Comparison of ENCODE assay signal across 11 cellular contexts in genomic region chr15:81301385-81301784, GRCh38. TPM values are rescaled to one million over a fixed set of nuclear protein-coding genes. Genes with fewer than 3 reads are reported as not detected.
DNase-seq lines count a peak whose midpoint lies in the region; ATAC-seq and TF ChIP-seq lines count a peak whose summit lies in the region.
"Had no signal": no experiment of that assay in that cellular context is flagged by ENCODE, and none has a peak within 500 bp of the region (broad histone marks: within the 10 kb centered on the region; RNA-seq: fewer than 3 reads in every experiment).

No MANE protein-coding gene starts in this region.

- ATAC-seq in activated T-cell treated with anti-CD3 and anti-CD28 coated beads, Interleukin-2, amount 50 U/mL, for 72 hours (replicated peaks in 1 of 2), result no peak
- peak; percentile 17 for ATAC-seq in HG03095 (IDR thresholded peaks at IDR 0.05; ENCODE audit: unreplicated experiment)
- no peak for ATAC-seq in activated naive CD4-positive, alpha-beta T cell treated with anti-CD3 and anti-CD28 coated beads, Interleukin-2, amount 50 U/mL, for 72 hours
- no peak for ATAC-seq in stimulated activated naive CD8-positive, alpha-beta T cell treated with anti-CD3 and anti-CD28 coated beads, Interleukin-15, amount 100 ng/mL, for 72 hours

- peaks cover 13 to 79% (median 57%) of the 10 kb centered on the region in 4 donors for H3K36me3 ChIP-seq in stomach

- H3K4me1 ChIP-seq in stomach, result peaks cover 0 to 40% (median 20%) of the 10 kb centered on the region in 4 donors

- H3K27me3 ChIP-seq in stomach, result no peaks in the 10 kb centered on the region

- WGBS in stomach, 5 donors, result 83 to 93% (median 86%) methylated on average over 4 of the region's 4 CpGs

- intact Hi-C loops in stomach (cut with DNase I; ENCODE audit: low total_unique reads), result no loop called here

- TF ChIP-seq EP300 in stomach (IDR thresholded peaks at IDR 0.05), result no peak

- H3K4me3 Mint-ChIP-seq in activated T-cell treated with anti-CD3 and anti-CD28 coated beads, Interleukin-2, amount 50 U/mL, for 72 hours, result peak overlapping the region; percentile 96 to 98
- peak overlapping the region; percentile 99 to 100 for H3K4me3 Mint-ChIP-seq in stimulated activated naive CD8-positive, alpha-beta T cell treated with anti-CD3 and anti-CD28 coated beads, Interleukin-15, amount 100 ng/mL, for 72 hours
- H3K4me3 Mint-ChIP-seq: endodermal cell had no signal

- H3K9me3 Mint-ChIP-seq in activated T-cell treated with anti-CD3 and anti-CD28 coated beads, Interleukin-2, amount 50 U/mL, for 72 hours, result no peaks in the 10 kb centered on the region
- H3K9me3 Mint-ChIP-seq in activated naive CD4-positive, alpha-beta T cell treated with anti-CD3 and anti-CD28 coated beads, Interleukin-2, amount 50 U/mL, for 72 hours, result no peaks in the 10 kb centered on the region
- H3K9me3 Mint-ChIP-seq in stimulated activated naive CD8-positive, alpha-beta T cell treated with anti-CD3 and anti-CD28 coated beads, Interleukin-15, amount 100 ng/mL, for 72 hours, result no peaks in the 10 kb centered on the region
- H3K9me3 Mint-ChIP-seq: endodermal cell had no signal

- peaks cover 94% of the 10 kb centered on the region for H3K4me1 Mint-ChIP-seq in activated T-cell treated with anti-CD3 and anti-CD28 coated beads, Interleukin-2, amount 50 U/mL, for 72 hours (ENCODE audit: low read depth)
- H3K4me1 Mint-ChIP-seq in stimulated activated naive CD8-positive, alpha-beta T cell treated with anti-CD3 and anti-CD28 coated beads, Interleukin-15, amount 100 ng/mL, for 72 hours, result peaks cover 55% of the 10 kb centered on the region

- peak overlapping the region; percentile 78 for H3K27ac Mint-ChIP-seq in activated T-cell treated with anti-CD3 and anti-CD28 coated beads, Interleukin-2, amount 50 U/mL, for 72 hours
- peak overlapping the region; percentile 80 to 92 for H3K27ac Mint-ChIP-seq in activated naive CD4-positive, alpha-beta T cell treated with anti-CD3 and anti-CD28 coated beads, Interleukin-2, amount 50 U/mL, for 72 hours
- peak overlapping the region; percentile 28 to 78 for H3K27ac Mint-ChIP-seq in stimulated activated naive CD8-positive, alpha-beta T cell treated with anti-CD3 and anti-CD28 coated beads, Interleukin-15, amount 100 ng/mL, for 72 hours
- H3K27ac Mint-ChIP-seq: endodermal cell had no signal

- H3K4me3 ChIP-seq in stomach, result peak overlapping the region in 2 of 4 donors; percentile 3 to 40

- peak overlapping the region in 2 of 5 donors; percentile 2 to 50 for H3K27ac ChIP-seq in stomach

- TF ChIP-seq POLR2A in stomach (IDR thresholded peaks at IDR 0.05), result no peak

- H3K9me3 ChIP-seq in stomach, result no peaks in the 10 kb centered on the region

- H3K27me3 Mint-ChIP-seq in activated T-cell treated with anti-CD3 and anti-CD28 coated beads, Interleukin-2, amount 50 U/mL, for 72 hours (ENCODE audit: low read depth), result no peaks in the 10 kb centered on the region
- H3K27me3 Mint-ChIP-seq in stimulated activated naive CD8-positive, alpha-beta T cell treated with anti-CD3 and anti-CD28 coated beads, Interleukin-15, amount 100 ng/mL, for 72 hours, result no peaks in the 10 kb centered on the region

- DNase-seq in activated T-cell treated with anti-CD3 and anti-CD28 coated beads, Interleukin-2, amount 50 U/mL, for 72 hours, result no peak
- DNase-seq in activated T-cell treated with anti-CD3 and anti-CD28 coated beads for 4 hours, result no peak
- peak in 1 of 2 donors; percentile 20 for DNase-seq in activated naive CD4-positive, alpha-beta T cell treated with anti-CD3 and anti-CD28 coated beads, Interleukin-2, amount 50 U/mL, for 72 hours (ENCODE audit: low spot score in 2 of 2)
- DNase-seq in stimulated activated naive CD8-positive, alpha-beta T cell treated with anti-CD3 and anti-CD28 coated beads, Interleukin-15, amount 100 ng/mL, for 72 hours, result no peak
- no peak for DNase-seq in stomach
- DNase-seq in OCI-M1 (lab: John Stamatoyannopoulos, UW), result no peak
- DNase-seq in NOMO-1 treated with dmso at 0.1 percent for 144 hours (lab: John Stamatoyannopoulos, UW; ENCODE audit: unreplicated experiment), result no peak
- DNase-seq: endodermal cell, NCI-H774, T1000 had no signal

- no peak for TF ChIP-seq CTCF in stomach (IDR thresholded peaks at IDR 0.05)

- H3K36me3 Mint-ChIP-seq in activated T-cell treated with anti-CD3 and anti-CD28 coated beads, Interleukin-2, amount 50 U/mL, for 72 hours (ENCODE audit: insufficient read depth in 2 of 2), result peaks cover 30 to 58% of the 10 kb centered on the region in 2 donors
- H3K36me3 Mint-ChIP-seq in activated naive CD4-positive, alpha-beta T cell treated with anti-CD3 and anti-CD28 coated beads, Interleukin-2, amount 50 U/mL, for 72 hours, result peaks cover 79 to 94% of the 10 kb centered on the region in 2 donors

RNA-seq across cellular contexts. Expression of gene STARD5, which starts 22.6 kb away (rescaled TPM):
- 10 to 100 TPM in 1 of 2 donors, 1 to 10 TPM in 1; 9.0 to 10.3 TPM for total RNA-seq in activated T-cell treated with anti-CD3 and anti-CD28 coated beads, Interleukin-2, amount 50 U/mL, for 72 hours
- total RNA-seq in activated naive CD4-positive, alpha-beta T cell treated with anti-CD3 and anti-CD28 coated beads, Interleukin-2, amount 50 U/mL, for 72 hours, result 1 to 10 TPM; 8.0 to 8.8 TPM
- total RNA-seq in stomach, result 100 to 1,000 TPM in 1 of 5 donors, 1 to 10 TPM in 2, under 1 TPM in 1, not detected in 1; 0.89 to 157 (median 5.2) TPM
- polyA plus RNA-seq in stomach, result 10 to 100 TPM in 1 of 3 donors, 1 to 10 TPM in 2; 3.4 to 13.4 (median 4.2) TPM
